ENCODE assay signal across 8 cellular contexts in genomic region chr6:27871919-27872633, GRCh38.
DNase-seq lines count a peak whose midpoint lies in the region; ATAC-seq lines count a peak whose summit lies in the region.

No MANE protein-coding gene starts in this region.

- no peak overlapping the region for H3K9ac ChIP-seq in endocrine pancreas (ENCODE audit: control insufficient read depth, insufficient read depth, low read length)

- H3K27me3 ChIP-seq in endocrine pancreas (ENCODE audit: control insufficient read depth, insufficient read depth, low read length) = peaks cover 21% of the 10 kb centered on the region

- H3K4me1 ChIP-seq in endocrine pancreas (ENCODE audit: control insufficient read depth, insufficient read depth, low read length) = no peaks in the 10 kb centered on the region

- H3K9me3 ChIP-seq in endocrine pancreas (ENCODE audit: control insufficient read depth, low read length) = no peaks in the 10 kb centered on the region

- ATAC-seq in GM19023 (IDR thresholded peaks at IDR 0.05; ENCODE audit: unreplicated experiment) (peak; percentile 65), HG03280 (IDR thresholded peaks at IDR 0.05; ENCODE audit: unreplicated experiment) (peak; percentile 48)

- H3K36me3 ChIP-seq in endocrine pancreas (ENCODE audit: control insufficient read depth, insufficient read depth, low read length) = no peaks in the 10 kb centered on the region

- peak overlapping the region; percentile 56 for H3K4me3 ChIP-seq in endocrine pancreas (ENCODE audit: control insufficient read depth, insufficient read depth, low read length)

- peak; percentile 93 for DNase-seq in AG20443 (ENCODE audit: low spot score)
- peak; percentile 92 for DNase-seq in NCI-H526 treated with DMSO at 0.1 percent for 48 hours (lab: John Stamatoyannopoulos, UW)
- peak; percentile 69 to 78 for DNase-seq in activated CD8-positive, alpha-beta memory T cell treated with anti-CD3 and anti-CD28 coated beads for 4 hours (ENCODE audit: low read depth in 2 of 2)
- peak; percentile 41 for DNase-seq in midbrain (lab: John Stamatoyannopoulos, UW)
- DNase-seq in stimulated activated CD8-positive, alpha-beta memory T cell treated with anti-CD3 and anti-CD28 coated beads, Interleukin-7, amount 100 ng/mL, for 4 hours (ENCODE audit: low read depth in 2 of 2) = peak; percentile 63 to 86

Comparison
In these comparisons a context has a peak if more than half of its experiments do, and no peak if none do; other contexts are left out.
1. Peak in every context shown above with its lines: DNase-seq, ATAC-seq and H3K4me3 ChIP-seq.
2. DNase-seq: peak in every context shown above with its lines; median percentile 93 in AG20443; 92 in NCI-H526 treated with DMSO at 0.1 percent for 48 hours; 74 in stimulated activated CD8-positive, alpha-beta memory T cell treated with anti-CD3 and anti-CD28 coated beads, Interleukin-7, amount 100 ng/mL, for 4 hours; 74 in activated CD8-positive, alpha-beta memory T cell treated with anti-CD3 and anti-CD28 coated beads for 4 hours; 41 in midbrain.